ENCODE assay signal across 8 cellular contexts in the genomic region with DNA sequence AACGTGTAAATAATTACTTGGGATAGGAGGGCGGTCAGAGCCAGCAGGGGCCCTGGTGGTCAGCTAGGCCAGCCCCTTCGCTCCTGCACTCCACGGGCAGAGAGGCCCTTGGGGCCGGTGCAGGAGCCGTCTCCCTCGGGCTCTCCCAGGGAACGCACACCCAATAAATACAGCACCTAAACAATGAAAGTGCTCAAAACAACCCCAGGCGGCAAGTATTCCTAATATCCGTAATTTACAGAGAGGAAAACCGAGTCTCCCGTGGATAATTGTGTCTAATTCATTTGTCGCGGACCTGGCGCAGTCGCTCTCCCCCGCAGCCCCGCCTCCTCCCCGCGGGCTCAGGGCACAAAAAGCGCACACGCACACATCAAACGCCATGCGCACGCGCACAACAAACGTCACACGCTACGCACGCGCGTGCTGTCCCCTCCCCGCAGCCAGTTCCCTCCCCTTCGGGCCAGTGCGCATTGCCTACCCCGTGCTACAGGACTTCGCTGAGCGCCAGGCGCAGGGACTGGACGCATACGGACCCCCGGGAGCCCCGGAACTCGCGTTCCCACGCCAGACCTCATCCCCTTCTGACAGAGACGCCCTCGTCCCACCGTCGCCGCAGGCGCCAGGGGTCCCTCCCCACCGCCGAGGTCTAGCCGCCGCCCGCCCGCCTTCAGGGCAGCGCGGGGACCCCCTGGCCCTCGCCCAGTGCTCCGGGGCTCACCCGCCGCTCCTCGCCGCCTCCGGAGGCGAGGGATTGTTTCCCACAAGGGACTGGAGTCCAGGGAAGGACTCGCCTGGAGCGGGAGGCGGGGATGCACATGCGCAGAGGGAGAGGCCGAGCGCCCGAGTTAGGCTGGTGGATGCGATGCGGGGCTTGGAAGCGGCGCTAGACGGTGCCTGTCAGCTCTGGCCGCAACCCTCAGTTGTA. TPM values are rescaled to one million over a fixed set of nuclear protein-coding genes. Genes with fewer than 3 reads are reported as not detected.
DNase-seq lines count a peak whose midpoint lies in the region; ATAC-seq and TF ChIP-seq lines count a peak whose summit lies in the region.

A gene (minus strand): TSS at position 324 of the 925 bp plus-strand sequence. CDS start 1,300 bp downstream, outside the sequence.

- peaks cover 35% of the 10 kb centered on the region for H3K36me3 Mint-ChIP-seq in CD4-positive, alpha-beta T cell (ENCODE audit: low read depth)
- peaks cover 22% of the 10 kb centered on the region for H3K36me3 Mint-ChIP-seq in activated CD4-positive, alpha-beta memory T cell treated with anti-CD3 and anti-CD28 coated beads, Interleukin-2, amount 10 ng/mL, durations not matched to agents 7 days and 5 days (ENCODE audit: low read depth)

- intact Hi-C loops in CD4-positive, alpha-beta T cell (cut with DNase I, micrococcal nuclease) = loop anchor here (1.0 to 10.0 kb wide), 6 partner anchors 119 to 550 kb away; a partner anchor contains a TSS

- no peak for TF ChIP-seq CTCF in CD4-positive, alpha-beta T cell (IDR thresholded peaks at IDR 0.05)

- peak within 1 kb of the TSS; percentile 96 for H3K27ac Mint-ChIP-seq in CD4-positive, alpha-beta T cell
- H3K27ac Mint-ChIP-seq in activated CD4-positive, alpha-beta memory T cell treated with anti-CD3 and anti-CD28 coated beads, Interleukin-2, amount 10 ng/mL, durations not matched to agents 7 days and 5 days = peak within 1 kb of the TSS; percentile 85

- peaks cover 20 to 31% of the 10 kb centered on the region in 2 donors for H3K4me1 ChIP-seq in duodenal mucosa (ENCODE audit: control insufficient read depth in 1 of 2, insufficient read depth in 2 of 2, low read length in 2 of 2)

- CTCF ChIA-PET in CD4-positive, alpha-beta T cell (lab: Charles Lee) = interaction anchor here (3.0 kb wide), 1 partner anchor 119 kb away, joined by 20 read pairs; a partner anchor contains a TSS
- CTCF ChIA-PET in activated CD4-positive, alpha-beta memory T cell treated with anti-CD3 and anti-CD28 coated beads, Interleukin-2, amount 10 ng/mL, durations not matched to agents 7 days and 5 days (lab: Charles Lee) = interaction anchor here (1.1 kb wide), 1 partner anchor 119 kb away, joined by 3 read pairs; no protein-coding TSS in a partner anchor

- H3K9me3 ChIP-seq in CD4-positive, alpha-beta T cell (ENCODE audit: control insufficient read depth, low read length) = no peaks in the 10 kb centered on the region
- H3K9me3 ChIP-seq in duodenal mucosa (ENCODE audit: control insufficient read depth in 1 of 2, low read length in 2 of 2) = no peaks in the 10 kb centered on the region

- H3K27me3 ChIP-seq in CD4-positive, alpha-beta T cell (ENCODE audit: control insufficient read depth, insufficient read depth, low read length) = no peaks in the 10 kb centered on the region
- H3K27me3 ChIP-seq in duodenal mucosa (ENCODE audit: control insufficient read depth in 1 of 2, insufficient read depth in 2 of 2, low read length in 2 of 2) = no peaks in the 10 kb centered on the region

- no peaks in the 10 kb centered on the region for H3K36me3 ChIP-seq in duodenal mucosa (ENCODE audit: control insufficient read depth in 1 of 2, insufficient read depth in 2 of 2, low read length in 2 of 2)

- H3K4me3 Mint-ChIP-seq in CD4-positive, alpha-beta T cell = peak within 1 kb of the TSS; percentile 97
- H3K4me3 Mint-ChIP-seq in activated CD4-positive, alpha-beta memory T cell treated with anti-CD3 and anti-CD28 coated beads, Interleukin-2, amount 10 ng/mL, durations not matched to agents 7 days and 5 days = peak within 1 kb of the TSS; percentile 78

- peak within 1 kb of the TSS; percentile 96 for H3K27ac ChIP-seq in CD4-positive, alpha-beta T cell (ENCODE audit: low read depth, low read length)
- peak within 1 kb of the TSS; percentile 100 for H3K27ac ChIP-seq in duodenal mucosa (ENCODE audit: low read depth, low read length)

- POLR2A ChIA-PET in CD4-positive, alpha-beta T cell (lab: Charles Lee) = interaction anchor here (0.6 to 1.6 kb wide), 6 partner anchors 118 to 545 kb away, joined by 3 to 9 read pairs (median 6); a partner anchor contains a TSS
- POLR2A ChIA-PET in activated CD4-positive, alpha-beta memory T cell treated with anti-CD3 and anti-CD28 coated beads, Interleukin-2, amount 10 ng/mL, durations not matched to agents 7 days and 5 days (lab: Charles Lee) = interaction anchor here (1.0 to 1.1 kb wide), 4 partner anchors 118 to 238 kb away, joined by 3 to 13 read pairs (median 4); a partner anchor contains a TSS

- peak within 1 kb of the TSS; percentile 97 to 98 for H3K9ac ChIP-seq in duodenal mucosa (ENCODE audit: low read depth in 1 of 2, low read length in 2 of 2)

- H3K4me1 Mint-ChIP-seq in CD4-positive, alpha-beta T cell (ENCODE audit: low read depth) = peaks cover 49% of the 10 kb centered on the region
- H3K4me1 Mint-ChIP-seq in activated CD4-positive, alpha-beta memory T cell treated with anti-CD3 and anti-CD28 coated beads, Interleukin-2, amount 10 ng/mL, durations not matched to agents 7 days and 5 days = peaks cover 34% of the 10 kb centered on the region

- H3K4me3 ChIP-seq in duodenal mucosa (ENCODE audit: low read depth in 1 of 2, low read length in 2 of 2) = peak within 1 kb of the TSS; percentile 81 to 90

- ATAC-seq in CD4-positive, alpha-beta T cell (ENCODE audit: poor library complexity) = peak; percentile 94
- ATAC-seq in GM19452 (IDR thresholded peaks at IDR 0.05; ENCODE audit: unreplicated experiment) = peak; percentile 94
- peak; percentile 78 for ATAC-seq in HG03575 (IDR thresholded peaks at IDR 0.05; ENCODE audit: extremely low read depth, insufficient number of reproducible peaks, low FRiP score, unreplicated experiment)

- H3K9me3 Mint-ChIP-seq in CD4-positive, alpha-beta T cell = no peaks in the 10 kb centered on the region
- peaks cover 9% of the 10 kb centered on the region for H3K9me3 Mint-ChIP-seq in activated CD4-positive, alpha-beta memory T cell treated with anti-CD3 and anti-CD28 coated beads, Interleukin-2, amount 10 ng/mL, durations not matched to agents 7 days and 5 days

- no peaks in the 10 kb centered on the region for H3K27me3 Mint-ChIP-seq in CD4-positive, alpha-beta T cell
- no peaks in the 10 kb centered on the region for H3K27me3 Mint-ChIP-seq in activated CD4-positive, alpha-beta memory T cell treated with anti-CD3 and anti-CD28 coated beads, Interleukin-2, amount 10 ng/mL, durations not matched to agents 7 days and 5 days

- DNase-seq in CD4-positive, alpha-beta T cell = peak; percentile 88 to 94 (median 92)
- DNase-seq in NCI-H82 (lab: John Stamatoyannopoulos, UW) = peak; percentile 96
- DNase-seq in activated CD4-positive, alpha-beta memory T cell treated with anti-CD3 and anti-CD28 coated beads, Interleukin-2, amount 10 ng/mL, durations not matched to agents 7 days and 5 days = peak; percentile 95
- peak; percentile 98 to 99 for DNase-seq in lung microvascular endothelial cell (ENCODE audit: low read depth in 2 of 2)
- DNase-seq in stimulated activated CD8-positive, alpha-beta memory T cell treated with anti-CD3 and anti-CD28 coated beads, Interleukin-12 subunit alpha, Interleukin-12 subunit beta, amount 100 ng/mL, for 24 hours (ENCODE audit: extremely low read depth) = peak; percentile 88

RNA-seq across cellular contexts. Expression of the gene that starts here (rescaled TPM):
- total RNA-seq in CD4-positive, alpha-beta T cell = 1 to 10 TPM; 3.2 to 3.4 TPM
- total RNA-seq in activated CD4-positive, alpha-beta memory T cell treated with anti-CD3 and anti-CD28 coated beads, Interleukin-2, amount 10 ng/mL, durations not matched to agents 7 days and 5 days = 1 to 10 TPM; 8.1 to 9.1 TPM
- 2.8 and 5.6 TPM in 2 replicates for total RNA-seq in lung microvascular endothelial cell

Comparison
In these comparisons a context has a peak if more than half of its experiments do, and no peak if none do; other contexts are left out.
1. Peak in every context shown above with its lines: DNase-seq, ATAC-seq, H3K4me3 ChIP-seq and H3K27ac ChIP-seq.